1 cellular context compared by ENCODE assay signal in genomic region chr2:227433171-227433570, GRCh38.
A peak's percentile ranks its signal among the peaks of the same experiment; 100 is the strongest.
TF ChIP-seq lines count a peak whose summit lies in the region.

No MANE protein-coding gene starts in this region.

TF ChIP-seq in HepG2, 621 proteins besides CTCF, POLR2A, EP300 and RAD21:
- TF ChIP-seq ZFP91 (CRISPR knock-in tag; IDR thresholded peaks at IDR 0.05; ENCODE audit: borderline replicate concordance), result no peak
- TF ChIP-seq NFE2L1 (CRISPR knock-in tag; IDR thresholded peaks at IDR 0.05; ENCODE audit: borderline replicate concordance), result no peak
- peak; percentile 70; the same call in 1 of the 2 replicates for TF ChIP-seq CHD4 (IDR thresholded peaks at IDR 0.05; ENCODE audit: borderline replicate concordance, low read length)
- TF ChIP-seq KLF11 (CRISPR knock-in tag; IDR thresholded peaks at IDR 0.05), result no peak
- no peak for TF ChIP-seq NFIC (IDR thresholded peaks at IDR 0.05; ENCODE audit: low read length)
- no peak for TF ChIP-seq ZNF724P (CRISPR knock-in tag; IDR thresholded peaks at IDR 0.05; ENCODE audit: borderline replicate concordance)
- TF ChIP-seq TRIM22 (IDR thresholded peaks at IDR 0.05), result no peak
- TF ChIP-seq, protein P1, sequence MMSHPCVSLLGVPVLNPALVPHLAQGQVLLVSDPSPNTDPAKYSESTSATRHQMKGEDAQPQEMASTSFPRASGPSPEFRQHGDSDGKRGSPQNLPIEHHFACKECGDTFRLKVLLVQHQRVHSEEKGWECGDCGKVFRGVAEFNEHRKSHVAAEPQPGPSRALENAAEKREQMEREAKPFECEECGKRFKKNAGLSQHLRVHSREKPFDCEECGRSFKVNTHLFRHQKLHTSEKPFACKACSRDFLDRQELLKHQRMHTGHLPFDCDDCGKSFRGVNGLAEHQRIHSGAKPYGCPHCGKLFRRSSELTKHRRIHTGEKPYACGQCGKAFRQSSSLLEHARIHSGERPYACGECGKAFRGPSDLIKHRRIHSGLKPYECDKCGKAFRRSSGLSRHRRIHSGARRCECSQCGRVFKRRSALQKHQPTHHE (CRISPR knock-in tag; IDR thresholded peaks at IDR 0.05; ENCODE audit: borderline replicate concordance), result no peak
- TF ChIP-seq XRCC5 (optimal IDR thresholded peaks at IDR 0.05; ENCODE audit: low read length), result no peak
